In the genomic region with DNA sequence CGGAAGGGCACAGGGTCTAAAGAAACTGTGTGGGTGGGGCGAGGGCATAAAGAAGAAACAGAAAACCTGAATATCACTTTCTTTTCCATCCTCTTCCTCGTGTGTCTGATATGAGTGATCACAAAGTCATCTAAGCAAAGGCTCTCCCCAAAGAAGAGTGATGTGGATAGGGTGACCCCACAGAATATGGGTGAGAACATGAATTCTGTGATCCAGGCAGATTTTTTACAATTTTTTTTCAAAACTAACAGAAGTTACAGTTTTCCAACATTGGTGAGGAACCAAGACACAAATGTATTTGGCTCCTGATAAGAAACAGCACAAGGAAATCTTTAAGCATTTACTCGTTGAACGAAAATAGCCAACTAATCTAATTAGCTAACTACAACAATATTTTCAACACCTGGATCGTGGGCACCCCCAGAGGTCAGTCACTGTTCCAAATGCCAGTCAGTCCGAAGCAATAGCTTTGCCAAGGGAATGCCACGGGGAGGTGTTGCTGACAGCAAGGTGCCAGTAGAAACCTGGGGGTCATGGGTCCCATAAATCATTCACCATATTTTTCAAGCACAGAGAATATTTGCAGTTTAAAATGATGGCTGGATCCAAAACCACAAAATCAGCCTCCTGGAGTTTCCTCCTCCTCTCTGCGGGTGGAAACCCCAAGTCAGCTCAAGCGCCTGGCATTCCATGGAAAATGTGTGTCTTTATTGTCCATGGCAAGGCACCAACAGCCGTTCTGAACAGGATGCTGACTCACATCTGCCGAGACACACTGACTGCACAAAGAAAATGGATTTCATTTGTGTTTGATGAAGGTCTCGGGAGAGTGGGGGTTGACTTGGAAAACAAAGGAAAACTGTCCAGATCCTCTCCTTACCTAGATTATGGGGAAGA, we compare ENCODE assay signal across 9 cellular contexts. TPM values are rescaled to one million over a fixed set of nuclear protein-coding genes. Genes with fewer than 3 reads are reported as not detected.
A peak's percentile ranks its signal among the peaks of the same experiment; 100 is the strongest.
DNase-seq lines count a peak whose midpoint lies in the region; ATAC-seq lines count a peak whose summit lies in the region.
"Had no signal": no experiment of that assay in that cellular context is flagged by ENCODE, and none has a peak within 500 bp of the region (broad histone marks: within the 10 kb centered on the region; RNA-seq: fewer than 3 reads in every experiment).

No MANE protein-coding gene starts in this region.

- H3K4me3 Mint-ChIP-seq in activated naive CD8-positive, alpha-beta T cell treated with anti-CD3 and anti-CD28 coated beads, Interleukin-2, amount 50 U/mL, for 24 hours = peak overlapping the region; percentile 27

- peak overlapping the region; percentile 31 for H3K27ac ChIP-seq in stomach smooth muscle (ENCODE audit: low read length)
- no peak overlapping the region for H3K27ac ChIP-seq in effector memory CD4-positive, alpha-beta T cell (ENCODE audit: insufficient read depth, low read length, poor library complexity, severe bottlenecking)
- H3K27ac ChIP-seq: cardiac muscle cell had no signal

- peaks cover 20% of the 10 kb centered on the region for H3K4me1 Mint-ChIP-seq in activated naive CD8-positive, alpha-beta T cell treated with anti-CD3 and anti-CD28 coated beads, Interleukin-2, amount 50 U/mL, for 24 hours

- peaks cover 52% of the 10 kb centered on the region for H3K4me1 ChIP-seq in stomach smooth muscle (ENCODE audit: control insufficient read depth, insufficient read depth, low read length)
- H3K4me1 ChIP-seq in effector memory CD4-positive, alpha-beta T cell (ENCODE audit: control insufficient read depth, insufficient read depth, low read length, poor library complexity, severe bottlenecking) = peaks cover 4% of the 10 kb centered on the region

- H3K9me3 Mint-ChIP-seq in activated naive CD8-positive, alpha-beta T cell treated with anti-CD3 and anti-CD28 coated beads, Interleukin-2, amount 50 U/mL, for 24 hours = no peaks in the 10 kb centered on the region

- peak overlapping the region in 1 of 2 donors; percentile 49 for H3K4me3 ChIP-seq in stomach smooth muscle (ENCODE audit: low read length in 2 of 2)
- H3K4me3 ChIP-seq in effector memory CD4-positive, alpha-beta T cell (ENCODE audit: insufficient read depth, low read depth, low read length, poor library complexity, severe bottlenecking) = no peak overlapping the region
- H3K4me3 ChIP-seq: cardiac muscle cell had no signal

- no peaks in the 10 kb centered on the region for H3K27me3 Mint-ChIP-seq in activated naive CD8-positive, alpha-beta T cell treated with anti-CD3 and anti-CD28 coated beads, Interleukin-2, amount 50 U/mL, for 24 hours

- peaks cover 19% of the 10 kb centered on the region for H3K36me3 Mint-ChIP-seq in activated naive CD8-positive, alpha-beta T cell treated with anti-CD3 and anti-CD28 coated beads, Interleukin-2, amount 50 U/mL, for 24 hours (ENCODE audit: low read depth)

- peak overlapping the region in 1 of 2 donors; percentile 5 for H3K9ac ChIP-seq in stomach smooth muscle (ENCODE audit: low read length in 2 of 2)

- peaks cover 0 to 7% of the 10 kb centered on the region in 2 donors for H3K36me3 ChIP-seq in stomach smooth muscle (ENCODE audit: control insufficient read depth in 2 of 2, insufficient read depth in 2 of 2, low read length in 2 of 2)
- peaks cover 22% of the 10 kb centered on the region for H3K36me3 ChIP-seq in effector memory CD4-positive, alpha-beta T cell (ENCODE audit: control insufficient read depth, insufficient read depth, low read length)
- H3K36me3 ChIP-seq: cardiac muscle cell had no signal

- peak; percentile 63 for ATAC-seq in activated naive CD8-positive, alpha-beta T cell treated with anti-CD3 and anti-CD28 coated beads, Interleukin-2, amount 50 U/mL, for 24 hours
- no peak for ATAC-seq in HG03378 (IDR thresholded peaks at IDR 0.05; ENCODE audit: unreplicated experiment)

- no peaks in the 10 kb centered on the region for H3K27me3 ChIP-seq in stomach smooth muscle (ENCODE audit: control insufficient read depth in 1 of 2, insufficient read depth in 2 of 2, low read length in 2 of 2)
- no peaks in the 10 kb centered on the region for H3K27me3 ChIP-seq in effector memory CD4-positive, alpha-beta T cell (replicated peaks; ENCODE audit: control insufficient read depth, insufficient read depth, low read length, poor library complexity, severe bottlenecking)
- H3K27me3 ChIP-seq: cardiac muscle cell had no signal

- H3K9me3 ChIP-seq in stomach smooth muscle (ENCODE audit: control insufficient read depth in 2 of 2, low read length in 2 of 2) = no peaks in the 10 kb centered on the region
- H3K9me3 ChIP-seq in effector memory CD4-positive, alpha-beta T cell (ENCODE audit: control insufficient read depth, low read length) = no peaks in the 10 kb centered on the region

- H3K27ac Mint-ChIP-seq in activated naive CD8-positive, alpha-beta T cell treated with anti-CD3 and anti-CD28 coated beads, Interleukin-2, amount 50 U/mL, for 24 hours = peak overlapping the region; percentile 85

- DNase-seq in AG08396 (ENCODE audit: low spot score) = peak; percentile 90
- peak; percentile 99 for DNase-seq in HT1080 (ENCODE audit: low read depth)
- DNase-seq in activated naive CD8-positive, alpha-beta T cell treated with anti-CD3 and anti-CD28 coated beads, Interleukin-2, amount 50 U/mL, for 24 hours = peak; percentile 24
- DNase-seq in hepatic stellate cell (ENCODE audit: low spot score) = peak; percentile 92
- no peak for DNase-seq in NCI-H524 treated with DMSO at 0.1 percent for 48 hours (lab: John Stamatoyannopoulos, UW)
- DNase-seq in effector memory CD4-positive, alpha-beta T cell = no peak

RNA-seq across cellular contexts. Expression of gene ANXA2, which starts 26.7 kb away (rescaled TPM):
- total RNA-seq in HT1080 (2014; rRNA removed; shearing (Covaris generic)) = 3,876 and 3,948 TPM in 2 replicates
- polyA plus RNA-seq in HT1080 (2015; cell fraction: cytosol; rRNA removed) = 3,764 and 3,966 TPM in 2 replicates
- polyA plus RNA-seq in HT1080 (2015; cell fraction: nucleus; rRNA removed) = 5,018 and 5,424 TPM in 2 replicates

Comparison
In these comparisons a context has a peak if more than half of its experiments do, and no peak if none do; other contexts are left out.
1. DNase-seq: peak in AG08396 (single experiment), HT1080 (single experiment), activated naive CD8-positive, alpha-beta T cell treated with anti-CD3 and anti-CD28 coated beads, Interleukin-2, amount 50 U/mL, for 24 hours (single experiment) and hepatic stellate cell (single experiment); none in NCI-H524 treated with DMSO at 0.1 percent for 48 hours (single experiment) and effector memory CD4-positive, alpha-beta T cell (0 of 3).